Comparison of ENCODE assay signal across 21 cellular contexts in the genomic region with DNA sequence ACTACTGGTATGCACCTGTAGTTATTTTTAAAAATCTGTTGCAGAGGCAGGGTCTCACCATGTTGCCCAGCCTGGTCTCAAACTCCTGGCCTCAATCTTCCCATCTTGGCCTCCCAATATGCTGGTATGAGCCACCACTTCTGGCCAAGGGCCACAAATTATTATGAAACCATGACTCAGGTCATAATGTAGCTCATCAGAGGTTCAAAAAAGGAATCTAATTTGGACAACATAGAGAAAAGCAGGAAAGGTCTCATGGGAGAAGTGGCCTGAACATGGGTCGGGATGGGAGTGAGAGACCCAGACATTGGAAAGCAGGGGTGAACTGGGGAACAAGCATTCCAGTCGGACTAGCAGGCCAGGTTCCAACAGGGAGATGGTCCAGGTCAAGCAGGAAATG. TPM values are rescaled to one million over a fixed set of nuclear protein-coding genes. Genes with fewer than 3 reads are reported as not detected.
A peak's percentile ranks its signal among the peaks of the same experiment; 100 is the strongest.
DNase-seq lines count a peak whose midpoint lies in the region; TF ChIP-seq lines count a peak whose summit lies in the region.
"Had no signal": no experiment of that assay in that cellular context is flagged by ENCODE, and none has a peak within 500 bp of the region (broad histone marks: within the 10 kb centered on the region; RNA-seq: fewer than 3 reads in every experiment).

No MANE protein-coding gene starts in this region.

- peaks cover 0 to 19% (median 3%) of the 10 kb centered on the region in 4 donors for H3K36me3 ChIP-seq in transverse colon
- H3K36me3 ChIP-seq: HAP-1 had no signal

- no peaks in the 10 kb centered on the region for H3K27me3 ChIP-seq in transverse colon
- H3K27me3 ChIP-seq: dorsolateral prefrontal cortex, pancreas, testis had no signal

- no peak for TF ChIP-seq POLR2A in transverse colon (IDR thresholded peaks at IDR 0.05)

- H3K9me3 ChIP-seq in transverse colon = no peaks in the 10 kb centered on the region
- H3K9me3 ChIP-seq: HAP-1, pancreas, testis had no signal

- no peak overlapping the region for H3K27ac ChIP-seq in transverse colon
- H3K27ac ChIP-seq: dorsolateral prefrontal cortex, pancreas, testis had no signal

- in situ Hi-C loops in transverse colon (cut with MboI; ENCODE audit: low pct_ligation_motif_present in 1 of 4, low pct_unique_long_range_greater_than_20kb in 1 of 4, low sequenced_read_pairs in 3 of 4) = loop anchor here (25.0 kb wide), 2 partner anchors 101 to 299 kb away; no protein-coding TSS in a partner anchor

- TF ChIP-seq CTCF in foreskin fibroblast (IDR thresholded peaks at IDR 0.05; ENCODE audit: low read depth, low read length) (no peak), transverse colon (IDR thresholded peaks at IDR 0.05) (no peak)

- peaks cover 0 to 5% (median 0%) of the 10 kb centered on the region in 4 donors for H3K4me1 ChIP-seq in transverse colon
- H3K4me1 ChIP-seq: HAP-1, pancreas, testis had no signal

- intact Hi-C loops in transverse colon (cut with DNase I; ENCODE audit: low total_unique reads) = no loop called here

- no peak for TF ChIP-seq EP300 in transverse colon (IDR thresholded peaks at IDR 0.05; ENCODE audit: low read depth)

- DNase-seq in AG20443 (ENCODE audit: low spot score) (peak; percentile 36), GM03348 (ENCODE audit: low spot score) (peak; percentile 44), amniotic epithelial cell (ENCODE audit: low read depth) (peak; percentile 35), foreskin fibroblast (peak; percentile 46 to 78), SKM-1 (lab: John Stamatoyannopoulos, UW; ENCODE audit: unreplicated experiment) (no peak), transverse colon (no peak), SKM-1 treated with dmso at 0.1 percent for 144 hours (lab: John Stamatoyannopoulos, UW; ENCODE audit: unreplicated experiment) (no peak)
- DNase-seq: activated gamma-delta T cell; amniotic stem cell; caudate nucleus; CD4-positive, alpha-beta memory T cell; DMS79; dorsolateral prefrontal cortex; head of caudate nucleus; naive thymus-derived CD4-positive, alpha-beta T cell; NCI-H1417; NCI-H2107; NCI-H510A treated with DMSO at 0.1 percent for 48 hours; pancreas; testis had no signal

- H3K4me3 ChIP-seq in foreskin fibroblast (ENCODE audit: low read depth in 1 of 2, low read length in 2 of 2) (no peak overlapping the region), transverse colon (no peak overlapping the region)
- H3K4me3 ChIP-seq: dorsolateral prefrontal cortex, HAP-1, pancreas, testis had no signal

- 86 to 88% methylated on average over 2 of the region's 2 CpGs for WGBS in transverse colon (ENCODE audit: low coverage in 1 of 2), 2 donors

RNA-seq across cellular contexts. Expression of a gene that starts 45.2 kb away (rescaled TPM):
- total RNA-seq in transverse colon = 10 to 100 TPM; 10.8 to 26.7 (median 18.2) TPM

Comparison
In these comparisons a context has a peak if more than half of its experiments do, and no peak if none do; other contexts are left out.
1. DNase-seq: peak in AG20443 (single experiment), GM03348 (single experiment), amniotic epithelial cell (single experiment) and foreskin fibroblast (2 of 2); none in SKM-1 (single experiment), transverse colon (single experiment) and SKM-1 treated with dmso at 0.1 percent for 144 hours (single experiment).